In the genomic region with DNA sequence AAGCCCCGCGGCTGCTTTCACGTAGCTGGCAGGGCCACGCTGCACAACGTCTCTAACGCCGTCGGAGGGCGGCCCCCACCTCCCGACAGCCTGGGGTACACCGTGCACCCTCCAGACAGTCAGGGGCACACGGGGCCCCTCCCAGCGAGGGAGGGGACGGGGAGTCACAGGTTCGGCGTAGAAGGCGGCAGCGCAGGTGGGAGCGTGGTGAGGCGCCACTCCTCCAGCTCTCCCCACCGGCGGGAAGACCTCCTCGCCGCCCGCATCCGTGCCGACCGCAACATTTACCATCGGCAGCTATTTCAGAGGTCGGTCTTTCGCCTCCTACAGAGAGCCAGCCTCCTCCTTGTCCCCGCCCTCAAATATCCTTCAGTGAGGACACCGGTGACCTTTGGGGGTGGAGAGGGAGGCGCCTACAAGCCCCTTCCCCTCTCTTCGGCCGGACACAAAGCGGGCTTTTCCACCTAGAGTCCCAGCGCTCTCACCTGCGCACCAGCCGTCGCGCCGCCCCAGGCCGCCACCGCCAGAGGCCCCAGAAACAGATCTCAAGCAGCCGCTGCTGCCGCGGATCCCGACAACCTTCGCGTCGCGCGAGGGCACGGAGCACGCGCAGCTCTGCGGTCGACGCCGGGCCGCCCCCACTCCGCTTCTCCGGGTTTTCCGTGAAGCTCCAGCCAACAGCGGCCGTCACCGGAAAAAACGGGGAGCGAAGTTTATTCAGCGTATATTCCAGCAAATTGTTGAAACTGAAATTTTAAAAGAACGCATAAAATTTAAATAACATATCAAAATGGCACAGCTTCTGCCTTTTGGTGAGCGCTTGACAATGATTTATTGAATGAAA, we compare ENCODE assay signal across 1 cellular context.
A peak's percentile ranks its signal among the peaks of the same experiment; 100 is the strongest.
TF ChIP-seq lines count a peak whose summit lies in the region.

A gene (minus strand): TSS at position 600 of the 844 bp plus-strand sequence. CDS start 20,708 bp downstream, outside the sequence.

TF ChIP-seq in HepG2, 621 proteins besides CTCF, POLR2A, EP300 and RAD21 (continued from another document and continues in another):
- TF ChIP-seq, protein P1, sequence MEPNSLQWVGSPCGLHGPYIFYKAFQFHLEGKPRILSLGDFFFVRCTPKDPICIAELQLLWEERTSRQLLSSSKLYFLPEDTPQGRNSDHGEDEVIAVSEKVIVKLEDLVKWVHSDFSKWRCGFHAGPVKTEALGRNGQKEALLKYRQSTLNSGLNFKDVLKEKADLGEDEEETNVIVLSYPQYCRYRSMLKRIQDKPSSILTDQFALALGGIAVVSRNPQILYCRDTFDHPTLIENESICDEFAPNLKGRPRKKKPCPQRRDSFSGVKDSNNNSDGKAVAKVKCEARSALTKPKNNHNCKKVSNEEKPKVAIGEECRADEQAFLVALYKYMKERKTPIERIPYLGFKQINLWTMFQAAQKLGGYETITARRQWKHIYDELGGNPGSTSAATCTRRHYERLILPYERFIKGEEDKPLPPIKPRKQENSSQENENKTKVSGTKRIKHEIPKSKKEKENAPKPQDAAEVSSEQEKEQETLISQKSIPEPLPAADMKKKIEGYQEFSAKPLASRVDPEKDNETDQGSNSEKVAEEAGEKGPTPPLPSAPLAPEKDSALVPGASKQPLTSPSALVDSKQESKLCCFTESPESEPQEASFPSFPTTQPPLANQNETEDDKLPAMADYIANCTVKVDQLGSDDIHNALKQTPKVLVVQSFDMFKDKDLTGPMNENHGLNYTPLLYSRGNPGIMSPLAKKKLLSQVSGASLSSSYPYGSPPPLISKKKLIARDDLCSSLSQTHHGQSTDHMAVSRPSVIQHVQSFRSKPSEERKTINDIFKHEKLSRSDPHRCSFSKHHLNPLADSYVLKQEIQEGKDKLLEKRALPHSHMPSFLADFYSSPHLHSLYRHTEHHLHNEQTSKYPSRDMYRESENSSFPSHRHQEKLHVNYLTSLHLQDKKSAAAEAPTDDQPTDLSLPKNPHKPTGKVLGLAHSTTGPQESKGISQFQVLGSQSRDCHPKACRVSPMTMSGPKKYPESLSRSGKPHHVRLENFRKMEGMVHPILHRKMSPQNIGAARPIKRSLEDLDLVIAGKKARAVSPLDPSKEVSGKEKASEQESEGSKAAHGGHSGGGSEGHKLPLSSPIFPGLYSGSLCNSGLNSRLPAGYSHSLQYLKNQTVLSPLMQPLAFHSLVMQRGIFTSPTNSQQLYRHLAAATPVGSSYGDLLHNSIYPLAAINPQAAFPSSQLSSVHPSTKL (CRISPR knock-in tag; IDR thresholded peaks at IDR 0.05), result peak; percentile 60
- TF ChIP-seq NFKBIZ (CRISPR knock-in tag; IDR thresholded peaks at IDR 0.05) (peak; percentile 19; the same call in 1 of the 2 replicates), ZNF12 (CRISPR knock-in tag; IDR thresholded peaks at IDR 0.05) (0 out of 2 replicates have a peak, but pooled peaks have one; percentile 68), GATAD2A (CRISPR knock-in tag; IDR thresholded peaks at IDR 0.05) (no peak; the same call in none of the 2 replicates), ZNF556 (CRISPR knock-in tag; IDR thresholded peaks at IDR 0.05; ENCODE audit: borderline replicate concordance) (no peak; the same call in 1 of the 2 replicates), ZNF607 (CRISPR knock-in tag; IDR thresholded peaks at IDR 0.05; ENCODE audit: borderline replicate concordance) (peak; percentile 97), EED (CRISPR knock-in tag; IDR thresholded peaks at IDR 0.05) (peak; percentile 98), KDM2A (CRISPR knock-in tag; IDR thresholded peaks at IDR 0.05; ENCODE audit: borderline replicate concordance, low read depth) (peak; percentile 93), ZNF253 (CRISPR knock-in tag; IDR thresholded peaks at IDR 0.05; ENCODE audit: borderline replicate concordance) (peak; percentile 89; the same call in 1 of the 2 replicates), RFX3 (CRISPR knock-in tag; IDR thresholded peaks at IDR 0.05) (no peak), NFATC3 (CRISPR knock-in tag; IDR thresholded peaks at IDR 0.05) (0 out of 2 replicates have a peak, but pooled peaks have one; percentile 29), ZBTB1 (CRISPR knock-in tag; IDR thresholded peaks at IDR 0.05; ENCODE audit: borderline replicate concordance) (no peak), SNAPC2 (CRISPR knock-in tag; IDR thresholded peaks at IDR 0.05) (peak; percentile 96; the same call in 1 of the 2 replicates), POLR2G (IDR thresholded peaks at IDR 0.05; ENCODE audit: low read depth, low read length) (peak; percentile 89), ZNF777 (CRISPR knock-in tag; IDR thresholded peaks at IDR 0.05) (peak; percentile 92), NR1H2 (CRISPR knock-in tag; IDR thresholded peaks at IDR 0.05; ENCODE audit: borderline replicate concordance, low read depth) (peak; percentile 83; the same call in 1 of the 2 replicates), ZNF460 (CRISPR knock-in tag; IDR thresholded peaks at IDR 0.05; ENCODE audit: borderline replicate concordance) (no peak; the same call in 1 of the 2 replicates), GABPA (IDR thresholded peaks at IDR 0.05; ENCODE audit: low read depth, low read length) (peak; percentile 31; the same call in 1 of the 2 replicates), GABPA (CRISPR knock-in tag; IDR thresholded peaks at IDR 0.05; ENCODE audit: low read depth) (no peak; the same call in 1 of the 2 replicates), ZSCAN25 (CRISPR knock-in tag; IDR thresholded peaks at IDR 0.05) (peak; percentile 19; the same call in 1 of the 2 replicates), ZZZ3 (CRISPR knock-in tag; IDR thresholded peaks at IDR 0.05; ENCODE audit: borderline replicate concordance) (peak; percentile 95), CREM (IDR thresholded peaks at IDR 0.05) (no peak; the same call in 1 of the 2 replicates), CREM (CRISPR knock-in tag; IDR thresholded peaks at IDR 0.05) (peak; percentile 45; the same call in 1 of the 2 replicates), ZNF619 (CRISPR knock-in tag; IDR thresholded peaks at IDR 0.05) (no peak)
- TF ChIP-seq, protein P2, sequence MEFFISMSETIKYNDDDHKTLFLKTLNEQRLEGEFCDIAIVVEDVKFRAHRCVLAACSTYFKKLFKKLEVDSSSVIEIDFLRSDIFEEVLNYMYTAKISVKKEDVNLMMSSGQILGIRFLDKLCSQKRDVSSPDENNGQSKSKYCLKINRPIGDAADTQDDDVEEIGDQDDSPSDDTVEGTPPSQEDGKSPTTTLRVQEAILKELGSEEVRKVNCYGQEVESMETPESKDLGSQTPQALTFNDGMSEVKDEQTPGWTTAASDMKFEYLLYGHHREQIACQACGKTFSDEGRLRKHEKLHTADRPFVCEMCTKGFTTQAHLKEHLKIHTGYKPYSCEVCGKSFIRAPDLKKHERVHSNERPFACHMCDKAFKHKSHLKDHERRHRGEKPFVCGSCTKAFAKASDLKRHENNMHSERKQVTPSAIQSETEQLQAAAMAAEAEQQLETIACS (CRISPR knock-in tag; IDR thresholded peaks at IDR 0.05), result peak; percentile 71
- TF ChIP-seq, protein P3, sequence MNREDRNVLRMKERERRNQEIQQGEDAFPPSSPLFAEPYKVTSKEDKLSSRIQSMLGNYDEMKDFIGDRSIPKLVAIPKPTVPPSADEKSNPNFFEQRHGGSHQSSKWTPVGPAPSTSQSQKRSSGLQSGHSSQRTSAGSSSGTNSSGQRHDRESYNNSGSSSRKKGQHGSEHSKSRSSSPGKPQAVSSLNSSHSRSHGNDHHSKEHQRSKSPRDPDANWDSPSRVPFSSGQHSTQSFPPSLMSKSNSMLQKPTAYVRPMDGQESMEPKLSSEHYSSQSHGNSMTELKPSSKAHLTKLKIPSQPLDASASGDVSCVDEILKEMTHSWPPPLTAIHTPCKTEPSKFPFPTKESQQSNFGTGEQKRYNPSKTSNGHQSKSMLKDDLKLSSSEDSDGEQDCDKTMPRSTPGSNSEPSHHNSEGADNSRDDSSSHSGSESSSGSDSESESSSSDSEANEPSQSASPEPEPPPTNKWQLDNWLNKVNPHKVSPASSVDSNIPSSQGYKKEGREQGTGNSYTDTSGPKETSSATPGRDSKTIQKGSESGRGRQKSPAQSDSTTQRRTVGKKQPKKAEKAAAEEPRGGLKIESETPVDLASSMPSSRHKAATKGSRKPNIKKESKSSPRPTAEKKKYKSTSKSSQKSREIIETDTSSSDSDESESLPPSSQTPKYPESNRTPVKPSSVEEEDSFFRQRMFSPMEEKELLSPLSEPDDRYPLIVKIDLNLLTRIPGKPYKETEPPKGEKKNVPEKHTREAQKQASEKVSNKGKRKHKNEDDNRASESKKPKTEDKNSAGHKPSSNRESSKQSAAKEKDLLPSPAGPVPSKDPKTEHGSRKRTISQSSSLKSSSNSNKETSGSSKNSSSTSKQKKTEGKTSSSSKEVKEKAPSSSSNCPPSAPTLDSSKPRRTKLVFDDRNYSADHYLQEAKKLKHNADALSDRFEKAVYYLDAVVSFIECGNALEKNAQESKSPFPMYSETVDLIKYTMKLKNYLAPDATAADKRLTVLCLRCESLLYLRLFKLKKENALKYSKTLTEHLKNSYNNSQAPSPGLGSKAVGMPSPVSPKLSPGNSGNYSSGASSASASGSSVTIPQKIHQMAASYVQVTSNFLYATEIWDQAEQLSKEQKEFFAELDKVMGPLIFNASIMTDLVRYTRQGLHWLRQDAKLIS (CRISPR knock-in tag; IDR thresholded peaks at IDR 0.05), result no peak; the same call in 1 of the 2 replicates
- TF ChIP-seq, protein P4, sequence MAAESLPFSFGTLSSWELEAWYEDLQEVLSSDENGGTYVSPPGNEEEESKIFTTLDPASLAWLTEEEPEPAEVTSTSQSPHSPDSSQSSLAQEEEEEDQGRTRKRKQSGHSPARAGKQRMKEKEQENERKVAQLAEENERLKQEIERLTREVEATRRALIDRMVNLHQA (CRISPR knock-in tag; IDR thresholded peaks at IDR 0.05), result no peak
- TF ChIP-seq, protein P5, sequence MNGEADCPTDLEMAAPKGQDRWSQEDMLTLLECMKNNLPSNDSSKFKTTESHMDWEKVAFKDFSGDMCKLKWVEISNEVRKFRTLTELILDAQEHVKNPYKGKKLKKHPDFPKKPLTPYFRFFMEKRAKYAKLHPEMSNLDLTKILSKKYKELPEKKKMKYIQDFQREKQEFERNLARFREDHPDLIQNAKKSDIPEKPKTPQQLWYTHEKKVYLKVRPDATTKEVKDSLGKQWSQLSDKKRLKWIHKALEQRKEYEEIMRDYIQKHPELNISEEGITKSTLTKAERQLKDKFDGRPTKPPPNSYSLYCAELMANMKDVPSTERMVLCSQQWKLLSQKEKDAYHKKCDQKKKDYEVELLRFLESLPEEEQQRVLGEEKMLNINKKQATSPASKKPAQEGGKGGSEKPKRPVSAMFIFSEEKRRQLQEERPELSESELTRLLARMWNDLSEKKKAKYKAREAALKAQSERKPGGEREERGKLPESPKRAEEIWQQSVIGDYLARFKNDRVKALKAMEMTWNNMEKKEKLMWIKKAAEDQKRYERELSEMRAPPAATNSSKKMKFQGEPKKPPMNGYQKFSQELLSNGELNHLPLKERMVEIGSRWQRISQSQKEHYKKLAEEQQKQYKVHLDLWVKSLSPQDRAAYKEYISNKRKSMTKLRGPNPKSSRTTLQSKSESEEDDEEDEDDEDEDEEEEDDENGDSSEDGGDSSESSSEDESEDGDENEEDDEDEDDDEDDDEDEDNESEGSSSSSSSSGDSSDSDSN (CRISPR knock-in tag; IDR thresholded peaks at IDR 0.05), result peak; percentile 74
- TF ChIP-seq, protein P6, sequence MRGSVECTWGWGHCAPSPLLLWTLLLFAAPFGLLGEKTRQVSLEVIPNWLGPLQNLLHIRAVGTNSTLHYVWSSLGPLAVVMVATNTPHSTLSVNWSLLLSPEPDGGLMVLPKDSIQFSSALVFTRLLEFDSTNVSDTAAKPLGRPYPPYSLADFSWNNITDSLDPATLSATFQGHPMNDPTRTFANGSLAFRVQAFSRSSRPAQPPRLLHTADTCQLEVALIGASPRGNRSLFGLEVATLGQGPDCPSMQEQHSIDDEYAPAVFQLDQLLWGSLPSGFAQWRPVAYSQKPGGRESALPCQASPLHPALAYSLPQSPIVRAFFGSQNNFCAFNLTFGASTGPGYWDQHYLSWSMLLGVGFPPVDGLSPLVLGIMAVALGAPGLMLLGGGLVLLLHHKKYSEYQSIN (CRISPR knock-in tag; IDR thresholded peaks at IDR 0.05; ENCODE audit: borderline replicate concordance), result no peak
- TF ChIP-seq, protein P7, sequence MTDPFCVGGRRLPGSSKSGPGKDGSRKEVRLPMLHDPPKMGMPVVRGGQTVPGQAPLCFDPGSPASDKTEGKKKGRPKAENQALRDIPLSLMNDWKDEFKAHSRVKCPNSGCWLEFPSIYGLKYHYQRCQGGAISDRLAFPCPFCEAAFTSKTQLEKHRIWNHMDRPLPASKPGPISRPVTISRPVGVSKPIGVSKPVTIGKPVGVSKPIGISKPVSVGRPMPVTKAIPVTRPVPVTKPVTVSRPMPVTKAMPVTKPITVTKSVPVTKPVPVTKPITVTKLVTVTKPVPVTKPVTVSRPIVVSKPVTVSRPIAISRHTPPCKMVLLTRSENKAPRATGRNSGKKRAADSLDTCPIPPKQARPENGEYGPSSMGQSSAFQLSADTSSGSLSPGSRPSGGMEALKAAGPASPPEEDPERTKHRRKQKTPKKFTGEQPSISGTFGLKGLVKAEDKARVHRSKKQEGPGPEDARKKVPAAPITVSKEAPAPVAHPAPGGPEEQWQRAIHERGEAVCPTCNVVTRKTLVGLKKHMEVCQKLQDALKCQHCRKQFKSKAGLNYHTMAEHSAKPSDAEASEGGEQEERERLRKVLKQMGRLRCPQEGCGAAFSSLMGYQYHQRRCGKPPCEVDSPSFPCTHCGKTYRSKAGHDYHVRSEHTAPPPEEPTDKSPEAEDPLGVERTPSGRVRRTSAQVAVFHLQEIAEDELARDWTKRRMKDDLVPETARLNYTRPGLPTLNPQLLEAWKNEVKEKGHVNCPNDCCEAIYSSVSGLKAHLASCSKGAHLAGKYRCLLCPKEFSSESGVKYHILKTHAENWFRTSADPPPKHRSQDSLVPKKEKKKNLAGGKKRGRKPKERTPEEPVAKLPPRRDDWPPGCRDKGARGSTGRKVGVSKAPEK (CRISPR knock-in tag; IDR thresholded peaks at IDR 0.05; ENCODE audit: borderline replicate concordance), result peak; percentile 70; the same call in 1 of the 2 replicates
- TF ChIP-seq, protein P8, sequence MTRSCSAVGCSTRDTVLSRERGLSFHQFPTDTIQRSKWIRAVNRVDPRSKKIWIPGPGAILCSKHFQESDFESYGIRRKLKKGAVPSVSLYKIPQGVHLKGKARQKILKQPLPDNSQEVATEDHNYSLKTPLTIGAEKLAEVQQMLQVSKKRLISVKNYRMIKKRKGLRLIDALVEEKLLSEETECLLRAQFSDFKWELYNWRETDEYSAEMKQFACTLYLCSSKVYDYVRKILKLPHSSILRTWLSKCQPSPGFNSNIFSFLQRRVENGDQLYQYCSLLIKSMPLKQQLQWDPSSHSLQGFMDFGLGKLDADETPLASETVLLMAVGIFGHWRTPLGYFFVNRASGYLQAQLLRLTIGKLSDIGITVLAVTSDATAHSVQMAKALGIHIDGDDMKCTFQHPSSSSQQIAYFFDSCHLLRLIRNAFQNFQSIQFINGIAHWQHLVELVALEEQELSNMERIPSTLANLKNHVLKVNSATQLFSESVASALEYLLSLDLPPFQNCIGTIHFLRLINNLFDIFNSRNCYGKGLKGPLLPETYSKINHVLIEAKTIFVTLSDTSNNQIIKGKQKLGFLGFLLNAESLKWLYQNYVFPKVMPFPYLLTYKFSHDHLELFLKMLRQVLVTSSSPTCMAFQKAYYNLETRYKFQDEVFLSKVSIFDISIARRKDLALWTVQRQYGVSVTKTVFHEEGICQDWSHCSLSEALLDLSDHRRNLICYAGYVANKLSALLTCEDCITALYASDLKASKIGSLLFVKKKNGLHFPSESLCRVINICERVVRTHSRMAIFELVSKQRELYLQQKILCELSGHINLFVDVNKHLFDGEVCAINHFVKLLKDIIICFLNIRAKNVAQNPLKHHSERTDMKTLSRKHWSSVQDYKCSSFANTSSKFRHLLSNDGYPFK (CRISPR knock-in tag; IDR thresholded peaks at IDR 0.05; ENCODE audit: borderline replicate concordance), result peak; percentile 97
